ENCODE assay signal across 8 cellular contexts in the genomic region with DNA sequence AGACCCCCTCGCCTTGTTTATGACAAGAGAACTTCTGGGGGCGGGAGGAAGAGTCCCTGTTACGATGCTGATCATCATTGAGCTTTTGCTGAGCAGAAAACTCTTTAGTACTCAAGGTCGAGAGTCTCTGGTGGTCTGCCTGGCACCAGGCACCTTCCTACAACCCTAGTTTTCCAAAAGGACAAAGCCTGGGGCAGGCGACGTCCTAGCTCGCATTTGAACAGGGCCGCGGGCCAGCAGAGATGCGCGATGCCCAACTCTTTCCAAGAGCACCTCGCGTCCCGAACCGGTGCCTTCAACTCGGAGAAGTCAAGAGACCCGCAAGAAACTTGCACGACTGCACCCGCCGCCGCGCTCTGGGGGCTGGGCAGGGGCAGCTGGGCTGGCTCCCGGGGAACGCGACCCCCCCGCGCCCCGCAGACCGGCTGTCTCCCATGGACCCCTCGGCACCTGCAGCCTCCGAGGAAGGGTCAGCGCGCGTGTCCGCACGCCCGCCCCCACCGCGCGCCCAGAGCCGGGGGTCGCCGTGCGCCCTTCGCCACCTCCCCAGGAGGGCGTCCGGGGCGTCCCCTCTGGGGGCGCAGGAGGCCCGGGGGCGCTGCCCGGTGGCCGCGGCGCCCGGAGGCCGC. TPM values are rescaled to one million over a fixed set of nuclear protein-coding genes. Genes with fewer than 3 reads are reported as not detected.
A peak's percentile ranks its signal among the peaks of the same experiment; 100 is the strongest.
DNase-seq lines count a peak whose midpoint lies in the region; ATAC-seq and TF ChIP-seq lines count a peak whose summit lies in the region.

No MANE protein-coding gene starts in this region.

- no peaks in the 10 kb centered on the region for H3K9me3 Mint-ChIP-seq in activated CD4-positive, alpha-beta T cell treated with anti-CD3 and anti-CD28 coated beads, Interleukin-2, amount 10 ng/mL, durations not matched to agents 24 days and 14 days
- peaks cover 3% of the 10 kb centered on the region for H3K9me3 Mint-ChIP-seq in type B pancreatic cell

- intact Hi-C loops in activated CD4-positive, alpha-beta T cell treated with anti-CD3 and anti-CD28 coated beads, Interleukin-2, amount 10 ng/mL, durations not matched to agents 24 days and 14 days (cut with micrococcal nuclease), result loop anchor here (5.0 kb wide), 1 partner anchor 104 kb away; the partner anchor contains the start of gene CFAP251
- intact Hi-C loops in dorsolateral prefrontal cortex (cut with DNase I), result loop anchor here (5.0 to 10.0 kb wide), 5 partner anchors 64 to 317 kb away; partner anchors contain the start of genes CFAP251 (in 2 of the 2) and SETD1B (in 1 of the 2)

- H3K4me3 Mint-ChIP-seq in activated CD4-positive, alpha-beta T cell treated with anti-CD3 and anti-CD28 coated beads, Interleukin-2, amount 10 ng/mL, durations not matched to agents 24 days and 14 days, result peak overlapping the region; percentile 94
- H3K4me3 Mint-ChIP-seq in type B pancreatic cell, result peak overlapping the region; percentile 94

- H3K4me3 ChIP-seq in dorsolateral prefrontal cortex, result peak overlapping the region; percentile 50 to 91 (median 77)

- peak overlapping the region; percentile 61 for H3K27ac Mint-ChIP-seq in activated CD4-positive, alpha-beta T cell treated with anti-CD3 and anti-CD28 coated beads, Interleukin-2, amount 10 ng/mL, durations not matched to agents 24 days and 14 days
- H3K27ac Mint-ChIP-seq in type B pancreatic cell, result peak overlapping the region; percentile 88

- H3K4me1 Mint-ChIP-seq in activated CD4-positive, alpha-beta T cell treated with anti-CD3 and anti-CD28 coated beads, Interleukin-2, amount 10 ng/mL, durations not matched to agents 24 days and 14 days, result peaks cover 13% of the 10 kb centered on the region
- H3K4me1 Mint-ChIP-seq in type B pancreatic cell (ENCODE audit: unreplicated experiment), result peaks cover 10% of the 10 kb centered on the region

- peak overlapping the region in 53 of 59 donors; percentile 33 to 92 (median 83) for H3K27ac ChIP-seq in dorsolateral prefrontal cortex

- H3K27me3 Mint-ChIP-seq in activated CD4-positive, alpha-beta T cell treated with anti-CD3 and anti-CD28 coated beads, Interleukin-2, amount 10 ng/mL, durations not matched to agents 24 days and 14 days, result peaks cover 26% of the 10 kb centered on the region
- H3K27me3 Mint-ChIP-seq in type B pancreatic cell, result peaks cover 7% of the 10 kb centered on the region

- peak; percentile 70 for DNase-seq in activated CD4-positive, alpha-beta T cell treated with anti-CD3 and anti-CD28 coated beads, Interleukin-2, amount 10 ng/mL, durations not matched to agents 24 days and 14 days
- DNase-seq in activated CD4-positive, alpha-beta T cell treated with anti-CD3 and anti-CD28 coated beads, Interleukin-2, amount 50 U/mL, for 1 hour, result no peak
- DNase-seq in RKO (ENCODE audit: low spot score) (peak; percentile 36), dorsolateral prefrontal cortex (peak in 1 of 10 donors; percentile 39), medulla oblongata (ENCODE audit: extremely low spot score) (peak; percentile 13), type B pancreatic cell (ENCODE audit: extremely low spot score, unreplicated experiment) (no peak)

- TF ChIP-seq CTCF in dorsolateral prefrontal cortex (IDR thresholded peaks at IDR 0.05 in 54 of 56, conservative IDR thresholded peaks at IDR 0.05 in 2 of 56; ENCODE audit: low read depth in 1 of 56, partially characterized antibody in 56 of 56) (peak in 2 of 56 donors; percentile 5 to 21), type B pancreatic cell (conservative IDR thresholded peaks at IDR 0.05) (no peak)

- peaks cover 4% of the 10 kb centered on the region for H3K36me3 Mint-ChIP-seq in activated CD4-positive, alpha-beta T cell treated with anti-CD3 and anti-CD28 coated beads, Interleukin-2, amount 10 ng/mL, durations not matched to agents 24 days and 14 days (ENCODE audit: low read depth)
- H3K36me3 Mint-ChIP-seq in type B pancreatic cell, result no peaks in the 10 kb centered on the region

- no peak for ATAC-seq in GM18861 (IDR thresholded peaks at IDR 0.05; ENCODE audit: unreplicated experiment)
- ATAC-seq in GM21381 (IDR thresholded peaks at IDR 0.05; ENCODE audit: unreplicated experiment), result no peak

- no peaks in the 10 kb centered on the region for H3K27me3 ChIP-seq in dorsolateral prefrontal cortex

RNA-seq across cellular contexts. Expression of gene BCL7A, which starts 0.4 kb away (rescaled TPM):
- total RNA-seq in activated CD4-positive, alpha-beta T cell treated with anti-CD3 and anti-CD28 coated beads, Interleukin-2, amount 10 ng/mL, durations not matched to agents 24 days and 14 days, result 9.3 and 10.7 TPM in 2 replicates
- total RNA-seq in dorsolateral prefrontal cortex (10 to 100 TPM; 25.2 to 50.3 (median 39.4) TPM), type B pancreatic cell (ENCODE audit: low replicate concordance) (22.2 and 30.9 TPM in 2 replicates)

RNA-seq across cellular contexts. Expression of gene MLXIP, which starts 57.2 kb away (rescaled TPM):
- total RNA-seq in activated CD4-positive, alpha-beta T cell treated with anti-CD3 and anti-CD28 coated beads, Interleukin-2, amount 10 ng/mL, durations not matched to agents 24 days and 14 days, result 47.6 and 48.0 TPM in 2 replicates
- 10 to 100 TPM; 22.2 to 78.4 (median 49.7) TPM for total RNA-seq in dorsolateral prefrontal cortex
- total RNA-seq in type B pancreatic cell (ENCODE audit: low replicate concordance), result 28.4 and 44.5 TPM in 2 replicates

Comparison
In these comparisons a context has a peak if more than half of its experiments do, and no peak if none do; other contexts are left out.
1. DNase-seq: peak in activated CD4-positive, alpha-beta T cell treated with anti-CD3 and anti-CD28 coated beads, Interleukin-2, amount 10 ng/mL, durations not matched to agents 24 days and 14 days (single experiment), RKO (single experiment) and medulla oblongata (single experiment); none in activated CD4-positive, alpha-beta T cell treated with anti-CD3 and anti-CD28 coated beads, Interleukin-2, amount 50 U/mL, for 1 hour (single experiment) and type B pancreatic cell (single experiment).